Comparison of ENCODE assay signal across 12 cellular contexts in genomic region chr22:46539169-46539568, GRCh38. TPM values are rescaled to one million over a fixed set of nuclear protein-coding genes. Genes with fewer than 3 reads are reported as not detected.
DNase-seq lines count a peak whose midpoint lies in the region; ATAC-seq and TF ChIP-seq lines count a peak whose summit lies in the region.
"Had no signal": no experiment of that assay in that cellular context is flagged by ENCODE, and none has a peak within 500 bp of the region (broad histone marks: within the 10 kb centered on the region; RNA-seq: fewer than 3 reads in every experiment).

No MANE protein-coding gene starts in this region.

- peak overlapping the region; percentile 92 for H3K4me2 ChIP-seq in hepatocyte
- H3K4me2 ChIP-seq in skeletal muscle satellite cell (ENCODE audit: low read length), result peak overlapping the region; percentile 79

- POLR2A ChIA-PET in activated B cell treated with CpG ODN at 0.5 μM for 24 hours (lab: Charles Lee), result no interaction called here

- peaks cover 36% of the 10 kb centered on the region for H3K27me3 Mint-ChIP-seq in activated B cell treated with CpG ODN at 0.5 μM for 24 hours

- H3K4me1 Mint-ChIP-seq in activated B cell treated with CpG ODN at 0.5 μM for 24 hours, result peaks cover 8% of the 10 kb centered on the region

- H3K27me3 ChIP-seq in HUES64 (ENCODE audit: insufficient read depth, low read length) (peaks cover 44% of the 10 kb centered on the region), hepatocyte (peaks cover 18% of the 10 kb centered on the region), skeletal muscle satellite cell (ENCODE audit: control insufficient read depth, insufficient read depth, low read length) (peaks cover 40% of the 10 kb centered on the region)

- H3K9me3 ChIP-seq in HUES64 (ENCODE audit: insufficient read depth, low read depth, low read length) (no peaks in the 10 kb centered on the region), hepatocyte (ENCODE audit: low read depth) (no peaks in the 10 kb centered on the region), skeletal muscle satellite cell (replicated peaks; ENCODE audit: low read length) (no peaks in the 10 kb centered on the region)
- H3K9me3 ChIP-seq: body of pancreas, pancreas had no signal

- no peak overlapping the region for H2AFZ ChIP-seq in hepatocyte

- CTCF ChIA-PET in activated B cell treated with CpG ODN at 0.5 μM for 24 hours (lab: Charles Lee), result interaction anchor here (4.5 to 5.5 kb wide), 2 partner anchors 172 kb away, joined by 18 to 96 read pairs; no protein-coding TSS in a partner anchor

- no peaks in the 10 kb centered on the region for H3K36me3 Mint-ChIP-seq in activated B cell treated with CpG ODN at 0.5 μM for 24 hours (ENCODE audit: low read depth)

- H3K79me2 ChIP-seq in hepatocyte, result no peaks in the 10 kb centered on the region

- no peak overlapping the region for H3K27ac ChIP-seq in HUES64 (ENCODE audit: low read depth, low read length)
- peak overlapping the region; percentile 8 for H3K27ac ChIP-seq in hepatocyte
- H3K27ac ChIP-seq: body of pancreas, pancreas had no signal

- no peaks in the 10 kb centered on the region for H3K9me3 Mint-ChIP-seq in activated B cell treated with CpG ODN at 0.5 μM for 24 hours

- H3K4me3 Mint-ChIP-seq in activated B cell treated with CpG ODN at 0.5 μM for 24 hours, result peak overlapping the region; percentile 46

- TF ChIP-seq CTCF in activated B cell treated with CpG ODN at 0.5 μM for 24 hours (IDR thresholded peaks at IDR 0.05), result no peak
- no peak for TF ChIP-seq CTCF in hepatocyte (IDR thresholded peaks at IDR 0.05; ENCODE audit: poor library complexity)

- DNase-seq in activated B cell treated with CpG ODN at 0.5 μM for 24 hours (no peak), hepatocyte (ENCODE audit: low spot score) (no peak), NCI-H2227 treated with DMSO at 0.1 percent for 48 hours (lab: John Stamatoyannopoulos, UW) (no peak), NCI-H510A (lab: John Stamatoyannopoulos, UW) (no peak)
- no peak for DNase-seq in stimulated activated CD4-positive, alpha-beta T cell treated with anti-CD3 and anti-CD28 coated beads, Interleukin-2, amount 100 ng/mL, for 48 hours
- DNase-seq: NCI-H345, pancreas, Right ventricle myocardium superior had no signal

- H3K4me3 ChIP-seq in HUES64 (ENCODE audit: low read length), result peak overlapping the region; percentile 54; the same call in 1 of the 2 replicates
- no peak overlapping the region for H3K4me3 ChIP-seq in hepatocyte
- no peak overlapping the region for H3K4me3 ChIP-seq in skeletal muscle satellite cell (ENCODE audit: low read length)
- H3K4me3 ChIP-seq: body of pancreas had no signal

- no peak for ATAC-seq in activated B cell treated with CpG ODN at 0.5 μM for 24 hours (ENCODE audit: low read depth)
- no peak for ATAC-seq in GM21723 (IDR thresholded peaks at IDR 0.05; ENCODE audit: unreplicated experiment)
- ATAC-seq: body of pancreas had no signal

- no peaks in the 10 kb centered on the region for H4K20me1 ChIP-seq in hepatocyte (ENCODE audit: insufficient read depth, poor library complexity, severe bottlenecking)

- no peaks in the 10 kb centered on the region for H3K9me2 ChIP-seq in hepatocyte (replicated peaks; ENCODE audit: insufficient read depth)

- WGBS in HUES64, result 70% methylated on average over 9 of the region's 9 CpGs
- 67% methylated on average over 9 of the region's 9 CpGs for WGBS in hepatocyte (ENCODE audit: low lambda C conversion rate, missing lambda C conversion rate)

- H3K27ac Mint-ChIP-seq in activated B cell treated with CpG ODN at 0.5 μM for 24 hours, result no peak overlapping the region

- no peaks in the 10 kb centered on the region for H3K4me1 ChIP-seq in HUES64 (ENCODE audit: insufficient read depth, low read length)
- peaks cover 11% of the 10 kb centered on the region for H3K4me1 ChIP-seq in hepatocyte (ENCODE audit: insufficient read depth)
- peaks cover 9% of the 10 kb centered on the region for H3K4me1 ChIP-seq in skeletal muscle satellite cell (ENCODE audit: control insufficient read depth, insufficient read depth, low read length)

- H3K36me3 ChIP-seq in HUES64 (ENCODE audit: insufficient read depth, low read length), result peaks cover 10% of the 10 kb centered on the region
- H3K36me3 ChIP-seq in hepatocyte (replicated peaks; ENCODE audit: insufficient read depth, low read depth), result no peaks in the 10 kb centered on the region
- no peaks in the 10 kb centered on the region for H3K36me3 ChIP-seq in skeletal muscle satellite cell (ENCODE audit: insufficient read depth, low read length)
- H3K36me3 ChIP-seq: pancreas had no signal

- H3K9ac ChIP-seq in HUES64 (ENCODE audit: low read depth, low read length), result no peak overlapping the region
- no peak overlapping the region for H3K9ac ChIP-seq in skeletal muscle satellite cell (ENCODE audit: low read depth, low read length)

- intact Hi-C loops in activated B cell treated with CpG ODN at 0.5 μM for 24 hours (cut with micrococcal nuclease), result no loop called here

RNA-seq across cellular contexts. Expression of gene CELSR1, which starts 1.7 kb away (rescaled TPM):
- polyA plus RNA-seq in HUES64 (2013, experiment 1 of 2), result 9.0 TPM
- polyA plus RNA-seq in HUES64 (2013, experiment 2 of 2), result 10.1 TPM
- total RNA-seq in activated B cell treated with CpG ODN at 0.5 μM for 24 hours (9.0 and 12.3 TPM in 2 replicates), hepatocyte (5.8 and 8.7 TPM in 2 replicates)
- 3.0 and 4.9 TPM in 2 replicates for polyA plus RNA-seq in hepatocyte
- total RNA-seq in skeletal muscle satellite cell (2012; rRNA removed), result under 0.01 and 0.25 TPM in 2 replicates
